Comparison of ENCODE assay signal across 11 cellular contexts in the genomic region with DNA sequence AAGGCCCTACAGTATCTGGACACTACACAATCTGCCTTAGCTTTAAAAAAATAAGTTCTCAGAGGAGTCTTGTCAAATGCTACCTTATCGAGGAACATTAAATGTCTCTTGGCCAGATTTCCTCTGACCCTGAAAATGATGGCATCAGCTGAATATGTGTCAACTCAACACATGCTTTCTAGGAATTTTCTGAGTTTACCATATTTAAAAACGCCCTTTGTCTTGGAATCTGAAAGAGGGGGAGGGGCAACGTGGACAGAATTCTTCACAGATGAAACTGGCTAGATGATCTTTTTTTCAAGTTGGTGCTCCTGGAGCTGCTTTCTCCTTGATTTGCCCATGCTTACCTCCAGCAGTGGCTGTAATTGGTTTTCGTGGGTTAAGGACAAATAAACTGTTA. TPM values are rescaled to one million over a fixed set of nuclear protein-coding genes. Genes with fewer than 3 reads are reported as not detected.
A peak's percentile ranks its signal among the peaks of the same experiment; 100 is the strongest.
DNase-seq lines count a peak whose midpoint lies in the region; ATAC-seq, FAIRE-seq and TF ChIP-seq lines count a peak whose summit lies in the region.
"Had no signal": no experiment of that assay in that cellular context is flagged by ENCODE, and none has a peak within 500 bp of the region (broad histone marks: within the 10 kb centered on the region; RNA-seq: fewer than 3 reads in every experiment).

No MANE protein-coding gene starts in this region.

- H3K4me1 Mint-ChIP-seq in CD4-positive, CD25-positive, alpha-beta regulatory T cell: peaks cover 3 to 23% (median 14%) of the 10 kb centered on the region in 4 donors
- H3K4me1 Mint-ChIP-seq in endodermal cell (peaks cover 15% of the 10 kb centered on the region), nephron progenitor cell (peaks cover 40% of the 10 kb centered on the region)

- H3K27me3 ChIP-seq in CD4-positive, CD25-positive, alpha-beta regulatory T cell (ENCODE audit: control insufficient read depth, insufficient read depth, low read length): peaks cover 28% of the 10 kb centered on the region
- no peaks in the 10 kb centered on the region for H3K27me3 ChIP-seq in MG63
- no peaks in the 10 kb centered on the region for H3K27me3 ChIP-seq in endodermal cell (ENCODE audit: control insufficient read depth, insufficient read depth, low read length, poor library complexity, severe bottlenecking)

- H3K27ac Mint-ChIP-seq in CD4-positive, CD25-positive, alpha-beta regulatory T cell: peak overlapping the region in 1 of 3 donors; percentile 11
- no peak overlapping the region for H3K27ac Mint-ChIP-seq in endodermal cell
- H3K27ac Mint-ChIP-seq in nephron progenitor cell: peak overlapping the region; percentile 87
- H3K27ac Mint-ChIP-seq: activated naive CD4-positive, alpha-beta T cell treated with anti-CD3 and anti-CD28 coated beads for 36 hours had no signal

- H3K36me3 ChIP-seq in CD4-positive, CD25-positive, alpha-beta regulatory T cell (ENCODE audit: control insufficient read depth, insufficient read depth, low read length): no peaks in the 10 kb centered on the region
- peaks cover 3% of the 10 kb centered on the region; the same call in 1 of the 2 replicates for H3K36me3 ChIP-seq in MG63
- peaks cover 25% of the 10 kb centered on the region for H3K36me3 ChIP-seq in endodermal cell (ENCODE audit: control insufficient read depth, insufficient read depth, low read length)

- no peaks in the 10 kb centered on the region for H3K9me3 ChIP-seq in CD4-positive, CD25-positive, alpha-beta regulatory T cell (ENCODE audit: control insufficient read depth in 2 of 2, low read length in 2 of 2)
- H3K9me3 ChIP-seq in MG63 (no peaks in the 10 kb centered on the region), endodermal cell (ENCODE audit: control insufficient read depth, low read length) (no peaks in the 10 kb centered on the region)

- H3K9ac ChIP-seq in endodermal cell (ENCODE audit: extremely low read depth, low read length, poor library complexity, severe bottlenecking): no peak overlapping the region

- ATAC-seq in CD4-positive, CD25-positive, alpha-beta regulatory T cell (ENCODE audit: low read depth in 2 of 2): no peak
- no peak for ATAC-seq in GM19023 (IDR thresholded peaks at IDR 0.05; ENCODE audit: unreplicated experiment)
- ATAC-seq in HG02970 (IDR thresholded peaks at IDR 0.05; ENCODE audit: low FRiP score, unreplicated experiment): no peak
- no peak for ATAC-seq in HG03520 (IDR thresholded peaks at IDR 0.05; ENCODE audit: unreplicated experiment)

- peaks cover 0 to 3% (median 2%) of the 10 kb centered on the region in 7 donors for H3K9me3 Mint-ChIP-seq in CD4-positive, CD25-positive, alpha-beta regulatory T cell
- H3K9me3 Mint-ChIP-seq in endodermal cell (no peaks in the 10 kb centered on the region), nephron progenitor cell (peaks cover 10% of the 10 kb centered on the region)
- H3K9me3 Mint-ChIP-seq: activated naive CD4-positive, alpha-beta T cell treated with anti-CD3 and anti-CD28 coated beads for 36 hours had no signal

- H3K4me1 ChIP-seq in CD4-positive, CD25-positive, alpha-beta regulatory T cell (ENCODE audit: control insufficient read depth, insufficient read depth, low read length, poor library complexity, severe bottlenecking): peaks cover 33% of the 10 kb centered on the region
- H3K4me1 ChIP-seq in endodermal cell (ENCODE audit: control insufficient read depth, insufficient read depth, low read length): peaks cover 6% of the 10 kb centered on the region

- no peak for DNase-seq in CD4-positive, CD25-positive, alpha-beta regulatory T cell
- DNase-seq in MG63 (no peak), endodermal cell (no peak), nephron progenitor cell (no peak), frontal cortex (ENCODE audit: low spot score in 2 of 2) (no peak)
- DNase-seq: activated naive CD4-positive, alpha-beta T cell treated with anti-CD3 and anti-CD28 coated beads for 36 hours; GOT3; MV-4-11 had no signal

- peak overlapping the region; percentile 8 for H3K4me3 ChIP-seq in CD4-positive, CD25-positive, alpha-beta regulatory T cell (ENCODE audit: low read depth, low read length)
- peak overlapping the region; percentile 73 for H3K4me3 ChIP-seq in MG63
- peak overlapping the region; percentile 92 for H3K4me3 ChIP-seq in endodermal cell (ENCODE audit: low read length)

- TF ChIP-seq CTCF in endodermal cell (conservative IDR thresholded peaks at IDR 0.05): no peak
- no peak for TF ChIP-seq CTCF in nephron progenitor cell (IDR thresholded peaks at IDR 0.05)

- no peak overlapping the region for H3K27ac ChIP-seq in CD4-positive, CD25-positive, alpha-beta regulatory T cell (ENCODE audit: insufficient read depth, low read length, poor library complexity, severe bottlenecking)
- no peak overlapping the region for H3K27ac ChIP-seq in endodermal cell (ENCODE audit: low read depth, low read length)

- FAIRE-seq in frontal cortex (lab: Jason Lieb, UNC): no peak

- 28 to 35% methylated on average over 4 of the region's 4 CpGs for WGBS in endodermal cell (ENCODE audit: insufficient coverage in 1 of 2, insufficient read length in 1 of 2), 2 experiments

- H3K36me3 Mint-ChIP-seq in CD4-positive, CD25-positive, alpha-beta regulatory T cell: no peaks in the 10 kb centered on the region
- H3K36me3 Mint-ChIP-seq in endodermal cell (ENCODE audit: low read depth): peaks cover 37% of the 10 kb centered on the region
- peaks cover 66% of the 10 kb centered on the region for H3K36me3 Mint-ChIP-seq in nephron progenitor cell (ENCODE audit: low read depth)

- peaks cover 58% of the 10 kb centered on the region for H3K27me3 Mint-ChIP-seq in CD4-positive, CD25-positive, alpha-beta regulatory T cell
- H3K27me3 Mint-ChIP-seq in endodermal cell (ENCODE audit: insufficient read depth) (no peaks in the 10 kb centered on the region), nephron progenitor cell (ENCODE audit: low read depth, poor library complexity) (peaks cover 8% of the 10 kb centered on the region)

- peak overlapping the region in 1 of 4 donors; percentile 83 for H3K4me3 Mint-ChIP-seq in CD4-positive, CD25-positive, alpha-beta regulatory T cell
- H3K4me3 Mint-ChIP-seq in endodermal cell (no peak overlapping the region), nephron progenitor cell (peak overlapping the region; percentile 99)
- H3K4me3 Mint-ChIP-seq: activated naive CD4-positive, alpha-beta T cell treated with anti-CD3 and anti-CD28 coated beads for 36 hours had no signal

RNA-seq across cellular contexts. Expression of gene SOX4, which starts 5.1 kb away (rescaled TPM):
- total RNA-seq in CD4-positive, CD25-positive, alpha-beta regulatory T cell: 7.6 TPM
- under 1 TPM; 0.30 to 0.59 (median 0.45) TPM for polyA plus RNA-seq in CD4-positive, CD25-positive, alpha-beta regulatory T cell
- 7.9 and 8.3 TPM in 2 replicates for total RNA-seq in MG63 (2014; rRNA removed; shearing (Covaris generic); ENCODE audit: low replicate concordance)
- total RNA-seq in endodermal cell (10 to 100 TPM; 95.9 to 96.7 TPM), frontal cortex (418 TPM)
- 130 TPM for polyA plus RNA-seq in endodermal cell (2013, experiment 1 of 2)
- polyA plus RNA-seq in endodermal cell (2013, experiment 2 of 2): 129 TPM

Comparison
In these comparisons a context has a peak if more than half of its experiments do, and no peak if none do; other contexts are left out.
1. H3K4me3 ChIP-seq: peak in every context shown above with its lines; median percentile 92 in endodermal cell; 73 in MG63; 8 in CD4-positive, CD25-positive, alpha-beta regulatory T cell.
2. RNA of gene SOX4, which starts 5.1 kb away (total RNA-seq): 418 TPM in frontal cortex (single experiment) and 95.9 to 96.7 TPM in endodermal cell; 7.9 to 8.3 TPM in MG63 and 7.6 TPM in CD4-positive, CD25-positive, alpha-beta regulatory T cell (single experiment); every median in the first group is over 10 times any median in the second.